In genomic region chr2:174771631-174772491, GRCh38 we compare ENCODE assay signal across 8 cellular contexts. TPM values are rescaled to one million over a fixed set of nuclear protein-coding genes. Genes with fewer than 3 reads are reported as not detected.
DNase-seq lines count a peak whose midpoint lies in the region; ATAC-seq and TF ChIP-seq lines count a peak whose summit lies in the region.

No MANE protein-coding gene starts in this region.

- peak overlapping the region; percentile 22 for H3K4me3 ChIP-seq in BE2C (ENCODE audit: low read depth, low read length)

- DNase-seq in BE2C (peak; percentile 80), NOMO-1 (lab: John Stamatoyannopoulos, UW; ENCODE audit: unreplicated experiment in 2 of 2) (peak; percentile 29 to 35), amniotic epithelial cell (ENCODE audit: low read depth) (peak; percentile 87), cardiac septum (ENCODE audit: low spot score) (peak; percentile 84), pons (ENCODE audit: low spot score) (peak; percentile 79)

- TF ChIP-seq CTCF in BE2C (IDR thresholded peaks at IDR 0.05; ENCODE audit: low read depth, low read length): peak; percentile 74

- no peaks in the 10 kb centered on the region for H3K9me3 ChIP-seq in BE2C

- H3K27me3 ChIP-seq in BE2C: no peaks in the 10 kb centered on the region

- H3K4me1 ChIP-seq in BE2C: peaks cover 7% of the 10 kb centered on the region; the same call in 1 of the 2 replicates

- intact Hi-C loops in cardiac septum (cut with DNase I): loop anchor here (1.0 to 10.0 kb wide), 4 partner anchors 21 to 333 kb away; no protein-coding TSS in a partner anchor

- ATAC-seq in GM18868 (IDR thresholded peaks at IDR 0.05; ENCODE audit: unreplicated experiment) (peak; percentile 72), HG03558 (IDR thresholded peaks at IDR 0.05; ENCODE audit: extremely low read depth, unreplicated experiment) (peak; percentile 82), HG03457 (IDR thresholded peaks at IDR 0.05; ENCODE audit: unreplicated experiment) (no peak)

- H3K36me3 ChIP-seq in BE2C: no peaks in the 10 kb centered on the region

RNA-seq across cellular contexts. Expression of gene CHRNA1, which starts 7.6 kb away (rescaled TPM):
- not detected for polyA plus RNA-seq in BE2C (2012; ENCODE audit: insufficient read depth, insufficient read length, low read depth)
- total RNA-seq in cardiac septum: 0.94 TPM

Comparison
In these comparisons a context has a peak if more than half of its experiments do, and no peak if none do; other contexts are left out.
1. DNase-seq: peak in every context shown above with its lines; median percentile 87 in amniotic epithelial cell; 84 in cardiac septum; 80 in BE2C; 79 in pons; 32 in NOMO-1.